In the genomic region with DNA sequence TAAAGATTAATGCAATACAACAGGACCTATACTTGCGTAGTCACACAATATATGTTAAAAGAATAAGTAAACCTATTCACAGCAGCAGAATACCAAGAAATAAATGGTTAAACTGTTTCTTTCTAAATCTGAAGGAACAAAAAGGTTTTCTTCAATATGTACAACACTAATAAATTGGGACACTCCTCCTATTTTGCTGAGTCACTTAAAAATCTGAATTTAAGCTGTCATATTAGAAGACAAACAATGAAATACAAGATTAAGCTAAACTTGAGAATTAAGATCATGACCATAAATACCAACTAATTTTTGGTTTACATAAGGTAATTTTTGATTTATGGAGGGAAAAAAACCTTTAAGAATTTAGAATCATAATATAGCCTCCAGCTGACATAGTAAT, we compare ENCODE assay signal across 15 cellular contexts.
"Had no signal": no experiment of that assay in that cellular context is flagged by ENCODE, and none has a peak within 500 bp of the region (broad histone marks: within the 10 kb centered on the region; RNA-seq: fewer than 3 reads in every experiment).

No MANE protein-coding gene starts in this region.

- H3K4me3 ChIP-seq: SJSA1, SK-N-MC had no signal

- DNase-seq: Kasumi-1, MM.1S, NCI-H1092 treated with DMSO at 0.1 percent for 48 hours, NCI-H187, NCI-H2029, NCI-H2081 treated with DMSO at 0.1 percent for 48 hours, NCI-H526 treated with DMSO at 0.1 percent for 48 hours, NCI-H774, Right ventricle myocardium superior, RPMI8226, SIG-M5 had no signal

- H3K9me3 ChIP-seq: SJSA1 had no signal

- H3K4me1 ChIP-seq: SJSA1 had no signal

- H3K4me2 ChIP-seq: KMS-11 had no signal

- H3K27me3 ChIP-seq: SJSA1 had no signal

- H3K27ac ChIP-seq: HL-60, KMS-11, SJSA1, SK-N-MC had no signal
